In the genomic region with DNA sequence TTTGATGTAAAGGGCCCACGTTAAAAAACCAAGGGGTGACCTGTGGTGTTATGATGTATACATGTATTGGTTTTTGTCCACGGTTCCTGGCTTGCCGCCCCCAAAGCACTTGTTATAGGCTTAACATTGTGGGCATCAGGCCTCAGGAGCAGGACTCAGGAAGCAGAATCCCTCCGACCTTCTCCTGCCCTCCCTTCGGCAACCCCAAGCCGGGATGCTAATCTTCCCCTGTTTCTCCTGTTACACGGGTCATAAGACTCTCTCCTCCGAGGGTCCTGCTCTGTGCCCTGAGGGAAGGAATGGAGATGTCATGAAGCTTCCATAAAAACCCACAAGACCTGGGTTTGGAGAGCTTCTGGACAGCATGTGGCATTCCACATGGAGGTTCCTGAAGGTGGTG, we compare ENCODE assay signal across 5 cellular contexts.
"Had no signal": no experiment of that assay in that cellular context is flagged by ENCODE, and none has a peak within 500 bp of the region (broad histone marks: within the 10 kb centered on the region; RNA-seq: fewer than 3 reads in every experiment).

No MANE protein-coding gene starts in this region.

- ATAC-seq: GM23338, K562 had no signal

- DNase-seq: H9, HCEC 1CT, IMR-90 had no signal

- H2AFZ ChIP-seq: GM23338 had no signal

- H3K4me3 Mint-ChIP-seq: GM23338, H9 had no signal

- H3K9me3 Mint-ChIP-seq: GM23338, H9 had no signal

- H3K4me2 ChIP-seq: GM23338 had no signal

- H3K27ac Mint-ChIP-seq: GM23338, H9 had no signal

- H3K4me3 ChIP-seq: GM23338, K562 had no signal
